29 cellular contexts compared by ENCODE assay signal in the genomic region with DNA sequence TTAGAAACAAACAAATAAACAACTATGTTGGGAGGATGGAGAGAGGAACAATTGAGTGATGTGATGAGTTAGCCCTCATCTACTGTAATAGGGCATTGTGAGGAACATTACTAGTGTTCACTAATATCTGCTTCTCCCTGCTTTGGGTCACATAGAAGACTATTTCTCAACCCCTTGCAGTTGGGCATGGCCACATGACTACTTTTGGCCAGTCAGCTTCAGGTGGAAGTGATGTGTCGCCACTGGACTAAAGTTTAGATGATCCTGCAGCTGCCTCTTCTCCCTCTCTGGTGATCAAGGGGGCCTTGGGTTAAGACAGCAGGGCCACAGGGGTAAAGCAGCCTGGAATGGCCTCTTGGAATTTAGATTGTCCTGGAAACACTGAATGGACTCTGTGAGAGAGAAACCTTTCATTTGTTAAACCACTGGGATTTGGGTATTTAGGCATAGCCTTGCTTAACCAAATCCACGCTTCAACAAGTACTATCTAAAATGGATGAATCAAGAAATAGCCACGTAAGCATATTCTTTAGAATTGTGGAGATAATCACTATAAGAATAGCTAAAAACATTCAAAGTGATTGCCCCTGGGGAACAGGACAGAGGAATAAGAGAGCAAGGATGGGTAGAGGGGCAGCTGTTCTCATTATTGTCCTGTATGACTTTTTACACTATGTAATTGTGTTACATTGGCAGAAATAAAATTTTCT. TPM values are rescaled to one million over a fixed set of nuclear protein-coding genes. Genes with fewer than 3 reads are reported as not detected.
"Had no signal": no experiment of that assay in that cellular context is flagged by ENCODE, and none has a peak within 500 bp of the region (broad histone marks: within the 10 kb centered on the region; RNA-seq: fewer than 3 reads in every experiment).

No MANE protein-coding gene starts in this region.

- H3K36me3 ChIP-seq: breast epithelium, colonic mucosa, left lung, ovary, right atrium auricular region, upper lobe of left lung had no signal

- H2AFZ ChIP-seq: hepatocyte had no signal

- DNase-seq: activated B cell treated with CpG ODN at 0.5 μM for 24 hours; activated CD4-positive, alpha-beta memory T cell treated with anti-CD3 and anti-CD28 coated beads for 36 hours; activated CD4-positive, alpha-beta T cell treated with anti-CD3 and anti-CD28 coated beads for 36 hours; activated naive CD4-positive, alpha-beta T cell treated with Interleukin-2 at 50 U/mL for 16 hours; activated naive CD8-positive, alpha-beta T cell treated with anti-CD3 and anti-CD28 coated beads, Interleukin-2, amount 10 ng/mL, durations not matched to agents 7 days and 5 days; activated T-cell treated with anti-CD3 and anti-CD28 coated beads, Interleukin-2, amount 50 U/mL, for 48 hours; amniotic stem cell; colonic mucosa; dorsolateral prefrontal cortex; effector memory CD8-positive, alpha-beta T cell; foreskin melanocyte; glutamatergic neuron; immature natural killer cell; left lung; naive thymus-derived CD4-positive, alpha-beta T cell; ovary; psoas muscle; stimulated activated CD4-positive, alpha-beta T cell treated with anti-CD3 and anti-CD28 coated beads, Interleukin-12 subunit alpha, Interleukin-12 subunit beta, amount 100 ng/mL, for 4 hours; stimulated activated CD4-positive, alpha-beta T cell treated with anti-CD3 and anti-CD28 coated beads, Interleukin-4, amount 100 ng/mL, for 4 hours; stimulated activated naive CD8-positive, alpha-beta T cell treated with anti-CD3 and anti-CD28 coated beads, Interleukin-15, Interleukin-2, amounts not matched to agents 100 U/mL and 50 U/mL, for 24 hours; T-helper 9 cell; upper lobe of left lung had no signal

- H3K4me2 ChIP-seq: hepatocyte had no signal

- ATAC-seq: activated CD4-positive, alpha-beta T cell treated with anti-CD3 and anti-CD28 coated beads for 36 hours; effector memory CD8-positive, alpha-beta T cell; esophagus mucosa; naive thymus-derived CD4-positive, alpha-beta T cell; psoas muscle; stimulated activated naive CD8-positive, alpha-beta T cell treated with anti-CD3 and anti-CD28 coated beads, Interleukin-15, Interleukin-2, amounts not matched to agents 100 U/mL and 50 U/mL, for 24 hours had no signal

- H3K27ac ChIP-seq: breast epithelium, colonic mucosa, dorsolateral prefrontal cortex, hepatocyte, left lung, ovary, psoas muscle, right atrium auricular region had no signal

- H3K4me3 ChIP-seq: breast epithelium, colonic mucosa, dorsolateral prefrontal cortex, hepatocyte, left lung, ovary, psoas muscle, right atrium auricular region, upper lobe of left lung had no signal

- H3K36me3 Mint-ChIP-seq: activated CD4-positive, alpha-beta memory T cell treated with anti-CD3 and anti-CD28 coated beads for 36 hours; activated naive CD8-positive, alpha-beta T cell treated with anti-CD3 and anti-CD28 coated beads, Interleukin-2, amount 10 ng/mL, durations not matched to agents 7 days and 5 days; immature natural killer cell had no signal

- H3K9me3 Mint-ChIP-seq: activated B cell treated with CpG ODN at 0.5 μM for 24 hours; activated CD4-positive, alpha-beta memory T cell treated with anti-CD3 and anti-CD28 coated beads for 36 hours; activated naive CD8-positive, alpha-beta T cell treated with anti-CD3 and anti-CD28 coated beads, Interleukin-2, amount 10 ng/mL, durations not matched to agents 7 days and 5 days; effector memory CD8-positive, alpha-beta T cell; immature natural killer cell had no signal

- H3K27ac Mint-ChIP-seq: activated B cell treated with CpG ODN at 0.5 μM for 24 hours; activated CD4-positive, alpha-beta memory T cell treated with anti-CD3 and anti-CD28 coated beads for 36 hours; activated CD4-positive, alpha-beta T cell treated with anti-CD3 and anti-CD28 coated beads for 36 hours; activated naive CD8-positive, alpha-beta T cell treated with anti-CD3 and anti-CD28 coated beads, Interleukin-2, amount 10 ng/mL, durations not matched to agents 7 days and 5 days; effector memory CD8-positive, alpha-beta T cell; immature natural killer cell; naive thymus-derived CD4-positive, alpha-beta T cell had no signal

- H3K79me2 ChIP-seq: hepatocyte had no signal

- H3K9me3 ChIP-seq: breast epithelium, colonic mucosa, left lung, ovary, psoas muscle, right atrium auricular region, upper lobe of left lung had no signal

- H3K4me1 ChIP-seq: breast epithelium, colonic mucosa, left lung, psoas muscle, right atrium auricular region had no signal

- H3K27me3 ChIP-seq: breast epithelium, colonic mucosa, dorsolateral prefrontal cortex, hepatocyte, ovary, right atrium auricular region, upper lobe of left lung had no signal

RNA-seq across cellular contexts. Expression of gene OPRD1, which starts 41.2 kb away (rescaled TPM):
- total RNA-seq: activated B cell treated with CpG ODN at 0.5 μM for 24 hours; activated CD4-positive, alpha-beta memory T cell treated with anti-CD3 and anti-CD28 coated beads for 36 hours; activated naive CD8-positive, alpha-beta T cell treated with anti-CD3 and anti-CD28 coated beads, Interleukin-2, amount 10 ng/mL, durations not matched to agents 7 days and 5 days; breast epithelium; endothelial cell of umbilical vein; esophagus mucosa; left lung; lung microvascular endothelial cell; naive thymus-derived CD4-positive, alpha-beta T cell; right atrium auricular region; subcutaneous adipose tissue; upper lobe of left lung had no signal
